ENCODE assay signal across 8 cellular contexts in the genomic region with DNA sequence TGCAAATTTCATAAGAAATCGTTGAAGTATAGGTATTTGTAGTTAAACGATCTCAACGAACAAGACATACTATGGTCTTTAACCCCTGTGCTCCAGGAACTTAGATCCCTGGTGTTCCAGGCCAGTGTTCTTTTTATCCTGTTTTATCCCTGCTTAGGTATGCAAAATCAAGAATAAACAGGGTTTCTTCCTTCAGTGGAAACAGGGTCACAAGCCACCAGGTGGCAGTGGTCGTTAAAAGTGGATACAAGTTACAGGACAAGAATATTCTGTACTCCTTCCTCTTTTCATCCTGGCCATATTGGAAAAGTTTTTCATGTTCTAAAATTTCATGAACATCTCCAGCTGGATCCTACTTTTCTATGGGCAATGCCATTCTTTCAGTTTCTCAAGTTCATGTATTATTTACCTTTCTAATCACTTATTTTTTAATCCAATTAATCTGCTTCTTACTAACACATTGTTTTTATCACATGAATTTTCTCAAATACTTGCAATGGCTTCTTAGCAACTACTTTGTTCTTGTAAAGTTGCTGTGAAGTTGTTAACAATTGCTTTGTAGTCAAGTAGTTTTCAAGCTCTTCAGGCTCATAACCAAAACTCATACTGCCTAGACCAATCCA. TPM values are rescaled to one million over a fixed set of nuclear protein-coding genes. Genes with fewer than 3 reads are reported as not detected.
DNase-seq lines count a peak whose midpoint lies in the region; ATAC-seq and TF ChIP-seq lines count a peak whose summit lies in the region.

No MANE protein-coding gene starts in this region.

- no peaks in the 10 kb centered on the region for H3K36me3 Mint-ChIP-seq in activated T-cell treated with anti-CD3 and anti-CD28 coated beads, Interleukin-2, amount 50 U/mL, for 72 hours (ENCODE audit: insufficient read depth in 2 of 2)
- H3K36me3 Mint-ChIP-seq in glutamatergic neuron (ENCODE audit: unreplicated experiment) (no peaks in the 10 kb centered on the region), progenitor cell of endocrine pancreas (ENCODE audit: insufficient read depth) (peaks cover 2% of the 10 kb centered on the region)

- H3K27me3 Mint-ChIP-seq in activated T-cell treated with anti-CD3 and anti-CD28 coated beads, Interleukin-2, amount 50 U/mL, for 72 hours (ENCODE audit: low read depth) = no peaks in the 10 kb centered on the region
- H3K27me3 Mint-ChIP-seq in glutamatergic neuron (ENCODE audit: unreplicated experiment) = peaks cover 2% of the 10 kb centered on the region
- H3K27me3 Mint-ChIP-seq in progenitor cell of endocrine pancreas = no peaks in the 10 kb centered on the region

- peak; percentile 39 for ATAC-seq in HG02981 (IDR thresholded peaks at IDR 0.05; ENCODE audit: unreplicated experiment)
- no peak for ATAC-seq in activated T-cell treated with anti-CD3 and anti-CD28 coated beads, Interleukin-2, amount 50 U/mL, for 72 hours (replicated peaks in 1 of 2)
- no peak for ATAC-seq in GM21737 (IDR thresholded peaks at IDR 0.05; ENCODE audit: unreplicated experiment)
- ATAC-seq in HG02852 (IDR thresholded peaks at IDR 0.05; ENCODE audit: unreplicated experiment) = no peak

- H3K27ac Mint-ChIP-seq in activated T-cell treated with anti-CD3 and anti-CD28 coated beads, Interleukin-2, amount 50 U/mL, for 72 hours = no peak overlapping the region
- H3K27ac Mint-ChIP-seq in glutamatergic neuron (ENCODE audit: unreplicated experiment) (no peak overlapping the region), progenitor cell of endocrine pancreas (no peak overlapping the region)

- H3K4me3 Mint-ChIP-seq in activated T-cell treated with anti-CD3 and anti-CD28 coated beads, Interleukin-2, amount 50 U/mL, for 72 hours = no peak overlapping the region
- H3K4me3 Mint-ChIP-seq in glutamatergic neuron (ENCODE audit: unreplicated experiment) (no peak overlapping the region), progenitor cell of endocrine pancreas (ENCODE audit: low read depth) (no peak overlapping the region)

- H3K4me1 Mint-ChIP-seq in activated T-cell treated with anti-CD3 and anti-CD28 coated beads, Interleukin-2, amount 50 U/mL, for 72 hours (ENCODE audit: low read depth) = peaks cover 11% of the 10 kb centered on the region
- peaks cover 15% of the 10 kb centered on the region for H3K4me1 Mint-ChIP-seq in glutamatergic neuron (ENCODE audit: low read depth, unreplicated experiment)
- peaks cover 32% of the 10 kb centered on the region for H3K4me1 Mint-ChIP-seq in progenitor cell of endocrine pancreas (ENCODE audit: low read depth)

- H3K9me3 Mint-ChIP-seq in activated T-cell treated with anti-CD3 and anti-CD28 coated beads, Interleukin-2, amount 50 U/mL, for 72 hours = no peaks in the 10 kb centered on the region
- H3K9me3 Mint-ChIP-seq in glutamatergic neuron (ENCODE audit: unreplicated experiment) (peaks cover 4% of the 10 kb centered on the region), progenitor cell of endocrine pancreas (ENCODE audit: low read depth) (peaks cover 3% of the 10 kb centered on the region)

- DNase-seq in GDM1 (lab: John Stamatoyannopoulos, UW) (peak; percentile 12), NCI-H69 (lab: John Stamatoyannopoulos, UW) (peak; percentile 72), glutamatergic neuron (peak; percentile 74), progenitor cell of endocrine pancreas (ENCODE audit: low spot score, unreplicated experiment) (no peak)
- peak; percentile 29 to 31 for DNase-seq in activated T-cell treated with anti-CD3 and anti-CD28 coated beads, Interleukin-2, amount 50 U/mL, for 72 hours

- peak; percentile 64 for TF ChIP-seq CTCF in glutamatergic neuron (IDR thresholded peaks at IDR 0.05; ENCODE audit: partially characterized antibody, unreplicated experiment)
- peak; percentile 67 for TF ChIP-seq CTCF in progenitor cell of endocrine pancreas (IDR thresholded peaks at IDR 0.05; ENCODE audit: unreplicated experiment)

RNA-seq across cellular contexts. Expression of a gene that starts 16.4 kb away (rescaled TPM):
- not detected for total RNA-seq in activated T-cell treated with anti-CD3 and anti-CD28 coated beads, Interleukin-2, amount 50 U/mL, for 72 hours
- total RNA-seq in glutamatergic neuron (ENCODE audit: unreplicated experiment) (not detected), progenitor cell of endocrine pancreas (16.8 and 17.6 TPM in 2 replicates)

Comparison
In these comparisons a context has a peak if more than half of its experiments do, and no peak if none do; other contexts are left out.
1. RNA of a gene that starts 16.4 kb away (total RNA-seq): 16.8 to 17.6 TPM in progenitor cell of endocrine pancreas; not detected in glutamatergic neuron (single experiment) and not detected in activated T-cell treated with anti-CD3 and anti-CD28 coated beads, Interleukin-2, amount 50 U/mL, for 72 hours; every median in the first group is over 10 times any median in the second.